24 cellular contexts compared by ENCODE assay signal in the genomic region with DNA sequence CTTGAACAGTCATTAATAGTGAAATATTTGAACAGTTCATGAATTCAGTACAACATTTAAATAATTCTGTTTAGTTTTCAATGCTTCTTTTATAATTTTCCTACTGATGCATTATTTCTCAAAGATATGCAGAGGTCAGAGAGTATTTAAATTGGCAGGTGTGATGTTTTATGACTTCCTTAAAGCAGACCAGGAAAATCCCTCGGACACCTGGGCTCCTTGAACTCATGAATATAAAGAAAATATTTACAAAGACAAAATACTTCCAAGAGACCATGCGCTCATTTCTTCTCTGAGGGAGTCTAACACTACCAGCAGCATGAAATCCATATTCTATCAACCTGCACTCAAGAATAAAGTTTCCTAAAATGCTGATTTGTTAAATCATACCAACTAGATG.
A peak's percentile ranks its signal among the peaks of the same experiment; 100 is the strongest.
DNase-seq lines count a peak whose midpoint lies in the region; ATAC-seq, FAIRE-seq and TF ChIP-seq lines count a peak whose summit lies in the region.
"Had no signal": no experiment of that assay in that cellular context is flagged by ENCODE, and none has a peak within 500 bp of the region (broad histone marks: within the 10 kb centered on the region; RNA-seq: fewer than 3 reads in every experiment).

No MANE protein-coding gene starts in this region.

- FAIRE-seq in pancreas (lab: Jason Lieb, UNC), result peak; percentile 20
- FAIRE-seq: A549, D721Med, G401.6, GM12891, GM19239 had no signal

- H3K27me3 Mint-ChIP-seq in chondrocyte (ENCODE audit: low read depth), result peaks cover 7% of the 10 kb centered on the region
- H3K27me3 Mint-ChIP-seq: B cell had no signal

- DNase-seq in HT-29 (ENCODE audit: low spot score) (peak; percentile 22), colonic mucosa (peak; percentile 24), left colon (no peak), pancreas (no peak), sigmoid colon (no peak), UCSD-AML1 (lab: John Stamatoyannopoulos, UW; ENCODE audit: unreplicated experiment) (no peak), chondrocyte (ENCODE audit: low spot score) (no peak)
- DNase-seq: AML-193; Caco-2; Calu3; CD4-positive, alpha-beta T cell; CD8-positive, alpha-beta T cell; DMS79 treated with DMSO at 0.1 percent for 48 hours; GF-D8 had no signal

- H3K27ac ChIP-seq in colonic mucosa, result no peak overlapping the region
- H3K27ac ChIP-seq in pancreas, result no peak overlapping the region
- no peak overlapping the region for H3K27ac ChIP-seq in sigmoid colon
- H3K27ac ChIP-seq: 22Rv1; A549; BLaER1 treated with 17β-estradiol and CSF1 and Interleukin-3, amounts not matched to agents 10 nM and 100 nM; C4-2B had no signal

- 64 to 71% methylated on average over 2 of the region's 2 CpGs for WGBS in pancreas, 2 donors
- WGBS in sigmoid colon, 2 donors, result 12 to 63% methylated on average over 2 of the region's 2 CpGs

- H3K36me3 ChIP-seq in colonic mucosa, result no peaks in the 10 kb centered on the region
- no peaks in the 10 kb centered on the region for H3K36me3 ChIP-seq in pancreas
- H3K36me3 ChIP-seq in sigmoid colon, result no peaks in the 10 kb centered on the region
- H3K36me3 ChIP-seq: BLaER1 treated with 17β-estradiol and CSF1 and Interleukin-3, amounts not matched to agents 10 nM and 100 nM had no signal

- ATAC-seq in left colon (peak; percentile 71), pancreas (no peak), HG03025 (IDR thresholded peaks at IDR 0.05; ENCODE audit: low FRiP score, unreplicated experiment) (no peak)
- ATAC-seq: A549; CD8-positive, alpha-beta T cell had no signal

- TF ChIP-seq CTCF in colonic mucosa (IDR thresholded peaks at IDR 0.05) (no peak), pancreas (IDR thresholded peaks at IDR 0.05) (no peak), sigmoid colon (IDR thresholded peaks at IDR 0.05) (no peak), chondrocyte (IDR thresholded peaks at IDR 0.05) (no peak)

- no peak for TF ChIP-seq EP300 in sigmoid colon (IDR thresholded peaks at IDR 0.05)

- no peak for TF ChIP-seq POLR2A in sigmoid colon (IDR thresholded peaks at IDR 0.05)

- H3K9me3 Mint-ChIP-seq in chondrocyte (ENCODE audit: low read depth), result peaks cover 7% of the 10 kb centered on the region
- H3K9me3 Mint-ChIP-seq: CD4-positive, alpha-beta T cell; CD8-positive, alpha-beta T cell had no signal

- intact Hi-C loops in colonic mucosa (cut with DNase I), result no loop called here
- intact Hi-C loops in left colon (cut with DNase I, micrococcal nuclease), result no loop called here
- intact Hi-C loops in pancreas (cut with DNase I), result no loop called here
- intact Hi-C loops in sigmoid colon (cut with DNase I), result no loop called here

- no peak overlapping the region for H3K27ac Mint-ChIP-seq in chondrocyte (ENCODE audit: unreplicated experiment)
- H3K27ac Mint-ChIP-seq: B cell; CD4-positive, alpha-beta T cell; CD8-positive, alpha-beta T cell had no signal

- H3K4me3 ChIP-seq in colonic mucosa (no peak overlapping the region), pancreas (no peak overlapping the region), sigmoid colon (no peak overlapping the region)
- H3K4me3 ChIP-seq: A549; BLaER1 treated with 17β-estradiol and CSF1 and Interleukin-3, amounts not matched to agents 10 nM and 100 nM had no signal

- no peaks in the 10 kb centered on the region for H3K36me3 Mint-ChIP-seq in chondrocyte (ENCODE audit: low read depth)
- H3K36me3 Mint-ChIP-seq: CD8-positive, alpha-beta T cell had no signal

- no peak overlapping the region for H3K9ac ChIP-seq in colonic mucosa (ENCODE audit: low read depth in 2 of 2, low read length in 2 of 2)
- H3K9ac ChIP-seq: BLaER1 treated with 17β-estradiol and CSF1 and Interleukin-3, amounts not matched to agents 10 nM and 100 nM had no signal

- H3K4me3 Mint-ChIP-seq in chondrocyte (ENCODE audit: unreplicated experiment), result no peak overlapping the region
- H3K4me3 Mint-ChIP-seq: B cell; CD4-positive, alpha-beta T cell; CD8-positive, alpha-beta T cell had no signal

- H3K27me3 ChIP-seq in colonic mucosa (no peaks in the 10 kb centered on the region), pancreas (no peaks in the 10 kb centered on the region), sigmoid colon (no peaks in the 10 kb centered on the region)
- H3K27me3 ChIP-seq: BLaER1 treated with 17β-estradiol and CSF1 and Interleukin-3, amounts not matched to agents 10 nM and 100 nM had no signal

- no peaks in the 10 kb centered on the region for H3K4me1 ChIP-seq in colonic mucosa
- no peaks in the 10 kb centered on the region for H3K4me1 ChIP-seq in pancreas
- no peaks in the 10 kb centered on the region for H3K4me1 ChIP-seq in sigmoid colon
- H3K4me1 ChIP-seq: A549, Caco-2 had no signal

- H3K4me1 Mint-ChIP-seq in chondrocyte (ENCODE audit: low read depth), result no peaks in the 10 kb centered on the region
- H3K4me1 Mint-ChIP-seq: B cell had no signal

- H3K9me3 ChIP-seq in colonic mucosa (no peaks in the 10 kb centered on the region), pancreas (no peaks in the 10 kb centered on the region), sigmoid colon (no peaks in the 10 kb centered on the region)
- H3K9me3 ChIP-seq: Caco-2 had no signal

Comparison
In these comparisons a context has a peak if more than half of its experiments do, and no peak if none do; other contexts are left out.
1. DNase-seq: peak in HT-29 (single experiment) and colonic mucosa (single experiment); none in left colon (0 of 2), pancreas (0 of 6), sigmoid colon (single experiment), UCSD-AML1 (single experiment) and chondrocyte (single experiment).